In the genomic region with DNA sequence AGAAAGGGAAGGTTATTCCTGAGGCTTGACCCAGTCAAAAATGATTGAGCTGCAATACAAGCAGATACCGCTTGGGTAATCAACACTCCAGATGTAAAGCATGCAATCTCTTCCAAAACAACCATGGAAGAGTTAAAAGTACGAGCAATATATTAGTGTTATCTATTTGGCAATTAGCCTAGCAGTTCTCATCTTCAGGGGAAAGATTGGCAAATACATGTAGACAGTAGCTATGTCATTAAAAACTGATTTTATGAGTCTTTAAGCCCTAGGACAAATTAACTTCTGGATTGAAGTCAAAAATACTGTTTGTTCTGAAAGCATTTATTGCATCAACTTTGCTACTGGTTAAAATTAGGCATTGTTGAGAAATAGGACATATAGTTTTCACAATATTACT, we compare ENCODE assay signal across 13 cellular contexts. TPM values are rescaled to one million over a fixed set of nuclear protein-coding genes. Genes with fewer than 3 reads are reported as not detected.
DNase-seq lines count a peak whose midpoint lies in the region; ATAC-seq and TF ChIP-seq lines count a peak whose summit lies in the region.
"Had no signal": no experiment of that assay in that cellular context is flagged by ENCODE, and none has a peak within 500 bp of the region (broad histone marks: within the 10 kb centered on the region; RNA-seq: fewer than 3 reads in every experiment).

No MANE protein-coding gene starts in this region.

- no peaks in the 10 kb centered on the region for H3K9me3 Mint-ChIP-seq in MCF 10A (ENCODE audit: unreplicated experiment)
- H3K9me3 Mint-ChIP-seq in endothelial cell (ENCODE audit: unreplicated experiment): no peaks in the 10 kb centered on the region
- H3K9me3 Mint-ChIP-seq in osteocyte (ENCODE audit: unreplicated experiment): no peaks in the 10 kb centered on the region

- CTCF ChIA-PET in MCF 10A (lab: Yijun Ruan, JAX): interaction anchor here (0.6 to 0.8 kb wide), 5 partner anchors 21 to 715 kb away, joined by 3 to 4 read pairs (median 3); no protein-coding TSS in a partner anchor

- 33 to 36% methylated on average over 2 of the region's 2 CpGs for WGBS in upper lobe of left lung, 2 donors
- WGBS in esophagus muscularis mucosa: 60% methylated on average over 2 of the region's 2 CpGs

- TF ChIP-seq POLR2A in breast epithelium (IDR thresholded peaks at IDR 0.05) (no peak), upper lobe of left lung (IDR thresholded peaks at IDR 0.05) (no peak), esophagus muscularis mucosa (IDR thresholded peaks at IDR 0.05; ENCODE audit: low read depth) (no peak)

- TF ChIP-seq EP300 in upper lobe of left lung (IDR thresholded peaks at IDR 0.05) (no peak), esophagus muscularis mucosa (IDR thresholded peaks at IDR 0.05) (no peak)

- no peaks in the 10 kb centered on the region for H3K9me3 ChIP-seq in breast epithelium
- H3K9me3 ChIP-seq in upper lobe of left lung: no peaks in the 10 kb centered on the region
- H3K9me3 ChIP-seq in esophagus muscularis mucosa: no peaks in the 10 kb centered on the region

- H3K4me1 ChIP-seq in breast epithelium: no peaks in the 10 kb centered on the region
- H3K4me1 ChIP-seq in upper lobe of left lung: peaks cover 7 to 16% (median 12%) of the 10 kb centered on the region in 4 donors
- H3K4me1 ChIP-seq in esophagus muscularis mucosa: peaks cover 0 to 11% (median 6%) of the 10 kb centered on the region in 4 donors

- BruUV-seq in MCF 10A (replicated peaks; lab: Mats Ljungman, UMichigan): no TSS peak

- H3K4me3 ChIP-seq in breast epithelium (no peak overlapping the region), upper lobe of left lung (no peak overlapping the region), esophagus muscularis mucosa (no peak overlapping the region)

- H3K27me3 Mint-ChIP-seq in MCF 10A (ENCODE audit: insufficient read depth, unreplicated experiment): no peaks in the 10 kb centered on the region
- no peaks in the 10 kb centered on the region for H3K27me3 Mint-ChIP-seq in endothelial cell (ENCODE audit: unreplicated experiment)
- H3K27me3 Mint-ChIP-seq in osteocyte (ENCODE audit: unreplicated experiment): peaks cover 15% of the 10 kb centered on the region

- H3K27me3 ChIP-seq in breast epithelium (no peaks in the 10 kb centered on the region), upper lobe of left lung (no peaks in the 10 kb centered on the region), esophagus muscularis mucosa (no peaks in the 10 kb centered on the region)

- intact Hi-C loops in MCF 10A (cut with micrococcal nuclease) (no loop called here), breast epithelium (cut with DNase I; ENCODE audit: low total_unique reads) (no loop called here), esophagus muscularis mucosa (cut with DNase I) (no loop called here)

- TF ChIP-seq CTCF in MCF 10A (IDR thresholded peaks at IDR 0.05; ENCODE audit: unreplicated experiment): peak; percentile 14
- no peak for TF ChIP-seq CTCF in breast epithelium (IDR thresholded peaks at IDR 0.05)
- TF ChIP-seq CTCF in endothelial cell (IDR thresholded peaks at IDR 0.05; ENCODE audit: unreplicated experiment): peak; percentile 20
- TF ChIP-seq CTCF in upper lobe of left lung (IDR thresholded peaks at IDR 0.05): peak in 2 of 6 experiments; percentile 13 to 35
- TF ChIP-seq CTCF in osteocyte (IDR thresholded peaks at IDR 0.05): no peak
- no peak for TF ChIP-seq CTCF in esophagus muscularis mucosa (IDR thresholded peaks at IDR 0.05)

- DNase-seq in MCF 10A (ENCODE audit: unreplicated experiment) (peak; percentile 44), breast epithelium (ENCODE audit: low spot score in 2 of 2) (no peak), NCI-H748 (lab: John Stamatoyannopoulos, UW; ENCODE audit: unreplicated experiment) (peak; percentile 39), endothelial cell (ENCODE audit: low spot score) (no peak), upper lobe of left lung (no peak), osteocyte (ENCODE audit: extremely low spot score, unreplicated experiment) (no peak), esophagus muscularis mucosa (ENCODE audit: extremely low spot score) (no peak)
- DNase-seq: activated T-cell treated with anti-CD3 and anti-CD28 coated beads, Interleukin-2, amount 50 U/mL, for 72 hours; foreskin fibroblast; NCI-H2081 treated with DMSO at 0.1 percent for 48 hours had no signal

- ATAC-seq in upper lobe of left lung (ENCODE audit: low FRiP score in 2 of 2) (no peak), HG02852 (IDR thresholded peaks at IDR 0.05; ENCODE audit: unreplicated experiment) (no peak)
- ATAC-seq: activated T-cell treated with anti-CD3 and anti-CD28 coated beads, Interleukin-2, amount 50 U/mL, for 72 hours had no signal

- H3K36me3 ChIP-seq in breast epithelium (no peaks in the 10 kb centered on the region), upper lobe of left lung (no peaks in the 10 kb centered on the region), esophagus muscularis mucosa (no peaks in the 10 kb centered on the region)

- POLR2A ChIA-PET in MCF 10A (lab: Yijun Ruan, JAX): interaction anchor here (0.7 to 1.7 kb wide), 6 partner anchors 29 to 112 kb away, joined by 3 to 7 read pairs (median 5); partner anchors contain the start of genes GOLT1B, LDHB and RECQL

- no peak overlapping the region for H3K4me3 Mint-ChIP-seq in MCF 10A (ENCODE audit: unreplicated experiment)
- no peak overlapping the region for H3K4me3 Mint-ChIP-seq in endothelial cell (ENCODE audit: unreplicated experiment)
- H3K4me3 Mint-ChIP-seq in osteocyte (ENCODE audit: unreplicated experiment): no peak overlapping the region

- H3K4me1 Mint-ChIP-seq in MCF 10A (ENCODE audit: insufficient read depth, unreplicated experiment) (peaks cover 22% of the 10 kb centered on the region), endothelial cell (ENCODE audit: unreplicated experiment) (peaks cover 17% of the 10 kb centered on the region), osteocyte (ENCODE audit: unreplicated experiment) (no peaks in the 10 kb centered on the region)

- no peak overlapping the region for H3K27ac Mint-ChIP-seq in MCF 10A (ENCODE audit: low read depth, unreplicated experiment)
- no peak overlapping the region for H3K27ac Mint-ChIP-seq in endothelial cell (ENCODE audit: unreplicated experiment)
- H3K27ac Mint-ChIP-seq in osteocyte (ENCODE audit: unreplicated experiment): no peak overlapping the region

- H3K27ac ChIP-seq in breast epithelium (no peak overlapping the region), upper lobe of left lung (peak overlapping the region in 1 of 4 donors; percentile 44), esophagus muscularis mucosa (replicated peaks in 1 of 4) (no peak overlapping the region)

- no peaks in the 10 kb centered on the region for H3K36me3 Mint-ChIP-seq in MCF 10A (ENCODE audit: insufficient read depth, unreplicated experiment)
- no peaks in the 10 kb centered on the region for H3K36me3 Mint-ChIP-seq in endothelial cell (ENCODE audit: low read depth, unreplicated experiment)
- H3K36me3 Mint-ChIP-seq in osteocyte (ENCODE audit: unreplicated experiment): no peaks in the 10 kb centered on the region

RNA-seq across cellular contexts. Expression of gene GYS2, which starts 9.3 kb away (rescaled TPM):
- total RNA-seq in MCF 10A (2022) (0.29 and 0.47 TPM in 2 replicates), breast epithelium (10 to 100 TPM in 1 of 3 donors, under 1 TPM in 1, not detected in 1; 0.15 to 11.4 TPM), endothelial cell (ENCODE audit: unreplicated experiment) (0.08 TPM), upper lobe of left lung (under 1 TPM in 1 of 6 donors, not detected in 5; 0.55 TPM), osteocyte (0.10 TPM in 1 of 2 replicates, not detected in the other), esophagus muscularis mucosa (not detected)
- total RNA-seq: activated T-cell treated with anti-CD3 and anti-CD28 coated beads, Interleukin-2, amount 50 U/mL, for 72 hours; cerebellum; urinary bladder had no signal

RNA-seq across cellular contexts. Expression of gene LDHB, which starts 43.7 kb away (rescaled TPM):
- total RNA-seq in MCF 10A (2022) (715 and 788 TPM in 2 replicates), breast epithelium (1,000 to 10,000 TPM in 1 of 3 donors, 100 to 1,000 TPM in 2; 235 to 1,093 (median 257) TPM), endothelial cell (ENCODE audit: unreplicated experiment) (506 TPM), upper lobe of left lung (100 to 1,000 TPM in 5 of 6 donors, 10 to 100 TPM in 1; 78.6 to 538 (median 297) TPM), osteocyte (627 and 636 TPM in 2 replicates), esophagus muscularis mucosa (100 to 1,000 TPM; 299 to 433 (median 374) TPM)

Comparison
In these comparisons a context has a peak if more than half of its experiments do, and no peak if none do; other contexts are left out.
1. DNase-seq: peak in MCF 10A (single experiment) and NCI-H748 (single experiment); none in breast epithelium (0 of 2), endothelial cell (single experiment), upper lobe of left lung (0 of 2), osteocyte (single experiment) and esophagus muscularis mucosa (single experiment).
2. CTCF ChIP-seq: peak in MCF 10A (single experiment) and endothelial cell (single experiment); none in breast epithelium (0 of 3), osteocyte (single experiment) and esophagus muscularis mucosa (0 of 3).